1 cellular context compared by ENCODE assay signal in genomic region chr13:112973577-112973951, GRCh38.
TF ChIP-seq lines count a peak whose summit lies in the region.

No MANE protein-coding gene starts in this region.

TF ChIP-seq in HepG2, 621 proteins besides CTCF, POLR2A, EP300 and RAD21 (continued from another document):
- TF ChIP-seq ZNF142 (CRISPR knock-in tag; IDR thresholded peaks at IDR 0.05) = no peak
- TF ChIP-seq ZNF256 (CRISPR knock-in tag; conservative IDR thresholded peaks at IDR 0.05) = no peak
- TF ChIP-seq, protein P1, sequence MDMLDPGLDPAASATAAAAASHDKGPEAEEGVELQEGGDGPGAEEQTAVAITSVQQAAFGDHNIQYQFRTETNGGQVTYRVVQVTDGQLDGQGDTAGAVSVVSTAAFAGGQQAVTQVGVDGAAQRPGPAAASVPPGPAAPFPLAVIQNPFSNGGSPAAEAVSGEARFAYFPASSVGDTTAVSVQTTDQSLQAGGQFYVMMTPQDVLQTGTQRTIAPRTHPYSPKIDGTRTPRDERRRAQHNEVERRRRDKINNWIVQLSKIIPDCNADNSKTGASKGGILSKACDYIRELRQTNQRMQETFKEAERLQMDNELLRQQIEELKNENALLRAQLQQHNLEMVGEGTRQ (IDR thresholded peaks at IDR 0.05; ENCODE audit: low read depth, low read length) = no peak
- TF ChIP-seq, protein P1 (CRISPR knock-in tag; IDR thresholded peaks at IDR 0.05; ENCODE audit: borderline replicate concordance) = no peak
- no peak for TF ChIP-seq SCMH1 (CRISPR knock-in tag; IDR thresholded peaks at IDR 0.05; ENCODE audit: borderline replicate concordance)
- no peak for TF ChIP-seq ATF1 (CRISPR knock-in tag; IDR thresholded peaks at IDR 0.05)
- TF ChIP-seq ZNF20 (CRISPR knock-in tag; IDR thresholded peaks at IDR 0.05) = no peak
- no peak for TF ChIP-seq ZNF788 (CRISPR knock-in tag; IDR thresholded peaks at IDR 0.05; ENCODE audit: borderline replicate concordance)
- TF ChIP-seq, protein P2, sequence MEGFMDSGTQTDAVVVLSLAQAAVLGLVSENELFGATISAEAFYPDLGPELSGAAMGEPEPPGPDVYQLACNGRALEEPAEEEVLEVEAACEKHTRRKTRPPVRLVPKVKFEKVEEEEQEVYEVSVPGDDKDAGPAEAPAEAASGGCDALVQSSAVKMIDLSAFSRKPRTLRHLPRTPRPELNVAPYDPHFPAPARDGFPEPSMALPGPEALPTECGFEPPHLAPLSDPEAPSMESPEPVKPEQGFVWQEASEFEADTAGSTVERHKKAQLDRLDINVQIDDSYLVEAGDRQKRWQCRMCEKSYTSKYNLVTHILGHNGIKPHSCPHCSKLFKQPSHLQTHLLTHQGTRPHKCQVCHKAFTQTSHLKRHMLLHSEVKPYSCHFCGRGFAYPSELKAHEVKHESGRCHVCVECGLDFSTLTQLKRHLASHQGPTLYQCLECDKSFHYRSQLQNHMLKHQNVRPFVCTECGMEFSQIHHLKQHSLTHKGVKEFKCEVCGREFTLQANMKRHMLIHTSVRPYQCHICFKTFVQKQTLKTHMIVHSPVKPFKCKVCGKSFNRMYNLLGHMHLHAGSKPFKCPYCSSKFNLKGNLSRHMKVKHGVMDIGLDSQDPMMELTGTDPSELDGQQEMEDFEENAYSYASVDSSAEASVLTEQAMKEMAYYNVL (CRISPR knock-in tag; IDR thresholded peaks at IDR 0.05; ENCODE audit: borderline replicate concordance) = no peak
- TF ChIP-seq TEF (CRISPR knock-in tag; IDR thresholded peaks at IDR 0.05) = no peak
- no peak for TF ChIP-seq ZNF510 (CRISPR knock-in tag; IDR thresholded peaks at IDR 0.05; ENCODE audit: low read depth)
- TF ChIP-seq RXRB (CRISPR knock-in tag; IDR thresholded peaks at IDR 0.05; ENCODE audit: borderline replicate concordance) = no peak
- TF ChIP-seq CBX1 (IDR thresholded peaks at IDR 0.05; ENCODE audit: low read depth) = no peak
- no peak for TF ChIP-seq PREB (CRISPR knock-in tag; IDR thresholded peaks at IDR 0.05)
- no peak for TF ChIP-seq ZNF598 (CRISPR knock-in tag; IDR thresholded peaks at IDR 0.05; ENCODE audit: borderline replicate concordance)
- TF ChIP-seq, protein P3, sequence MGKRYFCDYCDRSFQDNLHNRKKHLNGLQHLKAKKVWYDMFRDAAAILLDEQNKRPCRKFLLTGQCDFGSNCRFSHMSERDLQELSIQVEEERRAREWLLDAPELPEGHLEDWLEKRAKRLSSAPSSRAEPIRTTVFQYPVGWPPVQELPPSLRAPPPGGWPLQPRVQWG (CRISPR knock-in tag; IDR thresholded peaks at IDR 0.05; ENCODE audit: borderline replicate concordance, low read depth) = no peak
